Comparison of ENCODE assay signal across 2 cellular contexts in genomic region chr3:186603159-186603558, GRCh38.
TF ChIP-seq lines count a peak whose summit lies in the region.

No MANE protein-coding gene starts in this region.

TF ChIP-seq in WTC11, 78 proteins besides CTCF, POLR2A, EP300 and RAD21:
- TF ChIP-seq, protein P1, sequence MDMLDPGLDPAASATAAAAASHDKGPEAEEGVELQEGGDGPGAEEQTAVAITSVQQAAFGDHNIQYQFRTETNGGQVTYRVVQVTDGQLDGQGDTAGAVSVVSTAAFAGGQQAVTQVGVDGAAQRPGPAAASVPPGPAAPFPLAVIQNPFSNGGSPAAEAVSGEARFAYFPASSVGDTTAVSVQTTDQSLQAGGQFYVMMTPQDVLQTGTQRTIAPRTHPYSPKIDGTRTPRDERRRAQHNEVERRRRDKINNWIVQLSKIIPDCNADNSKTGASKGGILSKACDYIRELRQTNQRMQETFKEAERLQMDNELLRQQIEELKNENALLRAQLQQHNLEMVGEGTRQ (CRISPR knock-in tag; IDR thresholded peaks at IDR 0.05), result no peak
- TF ChIP-seq IRF2 (CRISPR knock-in tag; IDR thresholded peaks at IDR 0.05; ENCODE audit: borderline replicate concordance, low read depth), result no peak
- TF ChIP-seq ZNF671 (CRISPR knock-in tag; IDR thresholded peaks at IDR 0.05), result no peak
- no peak for TF ChIP-seq NFATC4 (CRISPR knock-in tag; IDR thresholded peaks at IDR 0.05)
- TF ChIP-seq ZMAT4 (CRISPR knock-in tag; IDR thresholded peaks at IDR 0.05), result no peak
- no peak for TF ChIP-seq SMAD4 (CRISPR knock-in tag; IDR thresholded peaks at IDR 0.05)
- TF ChIP-seq ESRRA (CRISPR knock-in tag; IDR thresholded peaks at IDR 0.05; ENCODE audit: borderline replicate concordance), result no peak
- TF ChIP-seq GABPB1 (CRISPR knock-in tag; IDR thresholded peaks at IDR 0.05), result no peak

TF ChIP-seq in liver, 16 proteins besides CTCF, POLR2A, EP300 and RAD21 (continued from another document):
- TF ChIP-seq GABPA (IDR thresholded peaks at IDR 0.05 in 1 of 2, conservative IDR thresholded peaks at IDR 0.05 in 1 of 2) (peak; percentile 34 to 42), EGR1 (IDR thresholded peaks at IDR 0.05; ENCODE audit: low read depth in 2 of 2) (no peak), JUND (IDR thresholded peaks at IDR 0.05) (no peak), RXRA (IDR thresholded peaks at IDR 0.05) (peak; percentile 35 to 51)
